ENCODE assay signal across 16 cellular contexts in genomic region chr5:126535856-126536545, GRCh38.
"Had no signal": no experiment of that assay in that cellular context is flagged by ENCODE, and none has a peak within 500 bp of the region (broad histone marks: within the 10 kb centered on the region; RNA-seq: fewer than 3 reads in every experiment).

No MANE protein-coding gene starts in this region.

- H3K4me3 ChIP-seq: right lobe of liver had no signal

- H3K4me1 Mint-ChIP-seq: activated CD8-positive, alpha-beta memory T cell treated with anti-CD3 and anti-CD28 coated beads, Interleukin-2, amount 10 ng/mL, durations not matched to agents 7 days and 5 days; activated naive CD8-positive, alpha-beta T cell treated with anti-CD3 and anti-CD28 coated beads for 36 hours had no signal

- H3K27me3 ChIP-seq: right lobe of liver had no signal

- DNase-seq: activated CD4-positive, alpha-beta memory T cell treated with anti-CD3 and anti-CD28 coated beads for 36 hours; activated CD8-positive, alpha-beta memory T cell treated with anti-CD3 and anti-CD28 coated beads, Interleukin-2, amount 10 ng/mL, durations not matched to agents 7 days and 5 days; activated gamma-delta T cell; activated naive CD8-positive, alpha-beta T cell treated with anti-CD3 and anti-CD28 coated beads for 36 hours; activated T-cell treated with anti-CD3 and anti-CD28 coated beads, Interleukin-2, amount 50 U/mL, for 1 hour; amygdala; effector memory CD8-positive, alpha-beta T cell; islet precursor cell; right lobe of liver; stimulated activated naive CD8-positive, alpha-beta T cell treated with anti-CD3 and anti-CD28 coated beads, Interleukin-15, Interleukin-2, amounts not matched to agents 100 U/mL and 50 U/mL, for 24 hours; WERI-Rb-1 had no signal

- H3K9me3 ChIP-seq: right lobe of liver had no signal

- H3K4me1 ChIP-seq: right lobe of liver had no signal

- H3K27me3 Mint-ChIP-seq: activated CD4-positive, alpha-beta memory T cell treated with anti-CD3 and anti-CD28 coated beads for 36 hours; activated naive CD8-positive, alpha-beta T cell treated with anti-CD3 and anti-CD28 coated beads for 36 hours; dendritic cell treated with granulocyte-macrophage colony-stimulating factor and Interleukin-4, amounts not matched to agents 40 ng/mL and 50 ng/mL, for 4 days; type B pancreatic cell had no signal

- H3K36me3 Mint-ChIP-seq: activated CD4-positive, alpha-beta memory T cell treated with anti-CD3 and anti-CD28 coated beads for 36 hours; activated CD8-positive, alpha-beta memory T cell treated with anti-CD3 and anti-CD28 coated beads, Interleukin-2, amount 10 ng/mL, durations not matched to agents 7 days and 5 days; activated naive CD8-positive, alpha-beta T cell treated with anti-CD3 and anti-CD28 coated beads for 36 hours; brain; natural killer cell treated with Interleukin-12 subunit alpha and Interleukin-12 subunit beta and Interleukin-15 and Interleukin-18, amount 100 ng/mL, for 72 hours had no signal

- H3K4me3 Mint-ChIP-seq: activated CD4-positive, alpha-beta memory T cell treated with anti-CD3 and anti-CD28 coated beads for 36 hours; activated CD8-positive, alpha-beta memory T cell treated with anti-CD3 and anti-CD28 coated beads, Interleukin-2, amount 10 ng/mL, durations not matched to agents 7 days and 5 days; activated naive CD8-positive, alpha-beta T cell treated with anti-CD3 and anti-CD28 coated beads for 36 hours; brain; dendritic cell treated with granulocyte-macrophage colony-stimulating factor and Interleukin-4, amounts not matched to agents 40 ng/mL and 50 ng/mL, for 4 days; effector memory CD8-positive, alpha-beta T cell; natural killer cell treated with Interleukin-12 subunit alpha and Interleukin-12 subunit beta and Interleukin-15 and Interleukin-18, amount 100 ng/mL, for 72 hours; type B pancreatic cell had no signal

- H3K36me3 ChIP-seq: right lobe of liver, WERI-Rb-1 had no signal

- H3K27ac ChIP-seq: epithelial cell of prostate, right lobe of liver, WERI-Rb-1 had no signal

- H3K9me3 Mint-ChIP-seq: activated CD4-positive, alpha-beta memory T cell treated with anti-CD3 and anti-CD28 coated beads for 36 hours; activated naive CD8-positive, alpha-beta T cell treated with anti-CD3 and anti-CD28 coated beads for 36 hours; dendritic cell treated with granulocyte-macrophage colony-stimulating factor and Interleukin-4, amounts not matched to agents 40 ng/mL and 50 ng/mL, for 4 days; effector memory CD8-positive, alpha-beta T cell; natural killer cell treated with Interleukin-12 subunit alpha and Interleukin-12 subunit beta and Interleukin-15 and Interleukin-18, amount 100 ng/mL, for 72 hours; type B pancreatic cell had no signal

- ATAC-seq: activated CD8-positive, alpha-beta memory T cell treated with anti-CD3 and anti-CD28 coated beads, Interleukin-2, amount 10 ng/mL, durations not matched to agents 7 days and 5 days; effector memory CD8-positive, alpha-beta T cell; natural killer cell treated with Interleukin-12 subunit alpha and Interleukin-12 subunit beta and Interleukin-15 and Interleukin-18, amount 100 ng/mL, for 72 hours; right lobe of liver; stimulated activated naive CD8-positive, alpha-beta T cell treated with anti-CD3 and anti-CD28 coated beads, Interleukin-15, Interleukin-2, amounts not matched to agents 100 U/mL and 50 U/mL, for 24 hours had no signal

- H3K27ac Mint-ChIP-seq: activated CD4-positive, alpha-beta memory T cell treated with anti-CD3 and anti-CD28 coated beads for 36 hours; activated CD8-positive, alpha-beta memory T cell treated with anti-CD3 and anti-CD28 coated beads, Interleukin-2, amount 10 ng/mL, durations not matched to agents 7 days and 5 days; activated naive CD8-positive, alpha-beta T cell treated with anti-CD3 and anti-CD28 coated beads for 36 hours; dendritic cell treated with granulocyte-macrophage colony-stimulating factor and Interleukin-4, amounts not matched to agents 40 ng/mL and 50 ng/mL, for 4 days; effector memory CD8-positive, alpha-beta T cell; natural killer cell treated with Interleukin-12 subunit alpha and Interleukin-12 subunit beta and Interleukin-15 and Interleukin-18, amount 100 ng/mL, for 72 hours; type B pancreatic cell had no signal
